8 cellular contexts compared by ENCODE assay signal in genomic region chr3:17741621-17742091, GRCh38. TPM values are rescaled to one million over a fixed set of nuclear protein-coding genes. Genes with fewer than 3 reads are reported as not detected.
DNase-seq lines count a peak whose midpoint lies in the region; ATAC-seq and TF ChIP-seq lines count a peak whose summit lies in the region.

No MANE protein-coding gene starts in this region.

- H3F3A ChIP-seq in neural cell (ENCODE audit: insufficient read depth, low read length, poor library complexity, severe bottlenecking), result peaks cover 6% of the 10 kb centered on the region

- no peaks in the 10 kb centered on the region for H3K27me3 ChIP-seq in Panc1 (ENCODE audit: control insufficient read depth, insufficient read depth, low read length)
- H3K27me3 ChIP-seq in ectodermal cell (ENCODE audit: control insufficient read depth, insufficient read depth, low read length, poor library complexity, severe bottlenecking), result no peaks in the 10 kb centered on the region
- H3K27me3 ChIP-seq in neural cell (ENCODE audit: insufficient read depth, low read depth, low read length), result no peaks in the 10 kb centered on the region

- TF ChIP-seq RAD21 in neural cell (conservative IDR thresholded peaks at IDR 0.05), result no peak

- POLR2A ChIA-PET in Panc1 (lab: Charles Lee), result no interaction called here

- WGBS in ectodermal cell, 2 experiments, result 5 to 9% methylated on average over 16 to 17 of the region's 17 CpGs

- DNase-seq in NOMO-1 treated with DMSO at 0.1 percent for 48 hours (lab: John Stamatoyannopoulos, UW; ENCODE audit: unreplicated experiment), result peak; percentile 70
- no peak for DNase-seq in NOMO-1 (lab: John Stamatoyannopoulos, UW; ENCODE audit: unreplicated experiment in 2 of 2)
- DNase-seq in Panc1 (ENCODE audit: low read depth, low spot score), result no peak
- no peak for DNase-seq in NCI-H524 treated with DMSO at 0.1 percent for 48 hours (lab: John Stamatoyannopoulos, UW)
- no peak for DNase-seq in ACHN

- peak overlapping the region; percentile 49 for H2AFZ ChIP-seq in neural cell (ENCODE audit: low read depth, low read length)

- H3K9me3 ChIP-seq in Panc1 (ENCODE audit: control insufficient read depth, insufficient read depth, low read depth, low read length) (no peaks in the 10 kb centered on the region), ectodermal cell (ENCODE audit: control insufficient read depth, low read length) (no peaks in the 10 kb centered on the region), neural cell (ENCODE audit: low read length) (no peaks in the 10 kb centered on the region)

- peaks cover 26% of the 10 kb centered on the region for H3K79me2 ChIP-seq in neural cell (replicated peaks; ENCODE audit: insufficient read depth, low read length)

- CTCF ChIA-PET in Panc1 (lab: Charles Lee), result interaction anchor here (0.5 kb wide), 1 partner anchor 20 kb away, joined by 3 read pairs; no protein-coding TSS in a partner anchor

- H3K36me3 ChIP-seq in Panc1 (ENCODE audit: control insufficient read depth, insufficient read depth, low read length) (no peaks in the 10 kb centered on the region; the same call in 1 of the 2 replicates), ectodermal cell (ENCODE audit: control insufficient read depth, insufficient read depth, low read length) (no peaks in the 10 kb centered on the region), neural cell (ENCODE audit: insufficient read depth, low read length) (no peaks in the 10 kb centered on the region)

- no TSS peak for BruUV-seq in Panc1 (replicated peaks; lab: Mats Ljungman, UMichigan)

- H3K27ac ChIP-seq in Panc1 (ENCODE audit: low read length) (peak overlapping the region; percentile 96), ectodermal cell (ENCODE audit: insufficient read depth, low read depth, low read length, poor library complexity, severe bottlenecking) (peak overlapping the region; percentile 98), neural cell (ENCODE audit: low read length) (peak overlapping the region; percentile 88)

- intact Hi-C loops in Panc1 (cut with micrococcal nuclease; ENCODE audit: unreplicated experiment), result no loop called here

- H3K9me2 ChIP-seq in neural cell (ENCODE audit: insufficient read depth, low read length), result no peaks in the 10 kb centered on the region

- H3K4me3 ChIP-seq in Panc1 (ENCODE audit: low read depth in 2 of 2, low read length in 2 of 2) (peak overlapping the region; percentile 66 to 86), ectodermal cell (ENCODE audit: insufficient read depth, low read depth, low read length) (peak overlapping the region; percentile 71), neural cell (ENCODE audit: low read length) (peak overlapping the region; percentile 95)

- peak overlapping the region; percentile 87 for H3K9ac ChIP-seq in neural cell (ENCODE audit: low read length)

- no peak for ATAC-seq in Panc1
- no peak for ATAC-seq in activated CD4-positive, CD25-positive, alpha-beta regulatory T cell treated with anti-CD3 and anti-CD28 coated beads, Interleukin-2, amount 50 U/mL, for 24 hours

- in situ Hi-C loops in Panc1 (cut with HindIII; ENCODE audit: low pct_unique_long_range_greater_than_20kb, low sequenced_read_pairs) (no loop called here), ACHN (cut with HindIII; ENCODE audit: low pct_ligation_motif_present, low pct_unique_long_range_greater_than_20kb, low sequenced_read_pairs) (no loop called here)

- H3K4me1 ChIP-seq in Panc1 (ENCODE audit: control insufficient read depth, insufficient read depth, low read length) (peaks cover 11% of the 10 kb centered on the region), ectodermal cell (ENCODE audit: control insufficient read depth, insufficient read depth, low read length) (peaks cover 12% of the 10 kb centered on the region)

- H3K4me2 ChIP-seq in neural cell (ENCODE audit: low read length), result peak overlapping the region; percentile 71

- no peak for TF ChIP-seq EP300 in neural cell (conservative IDR thresholded peaks at IDR 0.05; ENCODE audit: poor library complexity, severe bottlenecking)

- H4K20me1 ChIP-seq in neural cell (ENCODE audit: insufficient read depth), result no peaks in the 10 kb centered on the region

- no peak for TF ChIP-seq CTCF in Panc1 (IDR thresholded peaks at IDR 0.05)
- no peak for TF ChIP-seq CTCF in neural cell (IDR thresholded peaks at IDR 0.05; ENCODE audit: poor library complexity, severe bottlenecking)

TF ChIP-seq in neural cell, 6 proteins besides CTCF, POLR2A, EP300 and RAD21:
- TF ChIP-seq TAF1 (IDR thresholded peaks at IDR 0.05; ENCODE audit: low read depth), result no peak
- no peak for TF ChIP-seq EZH2 (IDR thresholded peaks at IDR 0.05; ENCODE audit: borderline replicate concordance, insufficient read depth, low read length, poor library complexity, severe bottlenecking)

RNA-seq across cellular contexts. Expression of gene TBC1D5, which starts 0.8 kb away (rescaled TPM):
- 30.4 TPM for total RNA-seq in Panc1 (2021; ENCODE audit: unreplicated experiment)
- polyA plus RNA-seq in Panc1 (2012; ENCODE audit: insufficient read length), result 11.7 TPM
- 43.6 TPM for polyA plus RNA-seq in ectodermal cell (2013, experiment 1 of 4)
- polyA plus RNA-seq in ectodermal cell (2013, experiment 2 of 4), result 49.8 TPM
- 35.0 TPM for polyA plus RNA-seq in ectodermal cell (2013, experiment 3 of 4)
- polyA plus RNA-seq in ectodermal cell (2013, experiment 4 of 4), result 36.7 TPM
- 22.0 and 28.3 TPM in 2 replicates for polyA plus RNA-seq in neural cell
- 142 and 154 TPM in 2 replicates for polyA minus RNA-seq in neural cell
